In genomic region chr6:137775720-137776119, GRCh38 we compare ENCODE assay signal across 23 cellular contexts.
DNase-seq lines count a peak whose midpoint lies in the region; ATAC-seq and TF ChIP-seq lines count a peak whose summit lies in the region.
"Had no signal": no experiment of that assay in that cellular context is flagged by ENCODE, and none has a peak within 500 bp of the region (broad histone marks: within the 10 kb centered on the region; RNA-seq: fewer than 3 reads in every experiment).

No MANE protein-coding gene starts in this region.

- dilution Hi-C loops in mammary epithelial cell (cut with HindIII; ENCODE audit: low sequenced_read_pairs): no loop called here

- in situ Hi-C loops in mammary epithelial cell (cut with MboI; ENCODE audit: low sequenced_read_pairs in 2 of 2) (no loop called here), gastrocnemius medialis (cut with MboI; ENCODE audit: low sequenced_read_pairs in 4 of 4) (no loop called here)

- H3K27ac Mint-ChIP-seq in MCF 10A (ENCODE audit: low read depth, unreplicated experiment): no peak overlapping the region
- H3K27ac Mint-ChIP-seq in CD8-positive, alpha-beta T cell: no peak overlapping the region
- H3K27ac Mint-ChIP-seq: activated B cell treated with CpG ODN at 0.5 μM for 24 hours; activated CD4-positive, alpha-beta memory T cell treated with anti-CD3 and anti-CD28 coated beads for 36 hours; progenitor cell of endocrine pancreas; stimulated activated effector memory CD8-positive, alpha-beta T cell treated with anti-CD3 and anti-CD28 coated beads, Interleukin-12 subunit alpha, Interleukin-12 subunit beta, amount 100 ng/mL, for 72 hours had no signal

- H2AFZ ChIP-seq in mammary epithelial cell (ENCODE audit: low read depth, low read length): no peak overlapping the region

- no peaks in the 10 kb centered on the region for H3K36me3 ChIP-seq in mammary epithelial cell (ENCODE audit: insufficient read depth, low read length)
- H3K36me3 ChIP-seq in body of pancreas (replicated peaks in 1 of 2; ENCODE audit: insufficient read depth in 1 of 2, low read depth in 2 of 2): no peaks in the 10 kb centered on the region
- no peaks in the 10 kb centered on the region for H3K36me3 ChIP-seq in gastrocnemius medialis
- no peaks in the 10 kb centered on the region for H3K36me3 ChIP-seq in CD8-positive, alpha-beta T cell (ENCODE audit: insufficient read depth, low read length)
- H3K36me3 ChIP-seq: cardiac muscle cell, suprapubic skin had no signal

- TF ChIP-seq CTCF in MCF 10A (IDR thresholded peaks at IDR 0.05; ENCODE audit: unreplicated experiment): no peak
- no peak for TF ChIP-seq CTCF in mammary epithelial cell (conservative IDR thresholded peaks at IDR 0.05 in 1 of 2, IDR thresholded peaks at IDR 0.05 in 1 of 2; ENCODE audit: extremely low read depth in 1 of 2, insufficient read depth in 1 of 2, low read depth in 1 of 2, low read length in 2 of 2)
- no peak for TF ChIP-seq CTCF in body of pancreas (IDR thresholded peaks at IDR 0.05)
- TF ChIP-seq CTCF in gastrocnemius medialis (IDR thresholded peaks at IDR 0.05 in 4 of 5, conservative IDR thresholded peaks at IDR 0.05 in 1 of 5): no peak
- TF ChIP-seq CTCF in CD8-positive, alpha-beta T cell (IDR thresholded peaks at IDR 0.05): no peak

- H3K9me3 Mint-ChIP-seq in MCF 10A (ENCODE audit: unreplicated experiment): no peaks in the 10 kb centered on the region
- no peaks in the 10 kb centered on the region for H3K9me3 Mint-ChIP-seq in CD8-positive, alpha-beta T cell
- H3K9me3 Mint-ChIP-seq: activated B cell treated with CpG ODN at 0.5 μM for 24 hours; activated CD4-positive, alpha-beta memory T cell treated with anti-CD3 and anti-CD28 coated beads for 36 hours; stimulated activated effector memory CD8-positive, alpha-beta T cell treated with anti-CD3 and anti-CD28 coated beads, Interleukin-12 subunit alpha, Interleukin-12 subunit beta, amount 100 ng/mL, for 72 hours had no signal

- no peaks in the 10 kb centered on the region for H3K9me3 ChIP-seq in mammary epithelial cell (replicated peaks; ENCODE audit: insufficient read depth, low read length)
- no peaks in the 10 kb centered on the region for H3K9me3 ChIP-seq in body of pancreas
- H3K9me3 ChIP-seq in gastrocnemius medialis: no peaks in the 10 kb centered on the region
- no peaks in the 10 kb centered on the region for H3K9me3 ChIP-seq in CD8-positive, alpha-beta T cell (ENCODE audit: low read length)
- H3K9me3 ChIP-seq: mucosa of descending colon, suprapubic skin had no signal

- CTCF ChIA-PET in MCF 10A (lab: Yijun Ruan, JAX) (no interaction called here), mammary epithelial cell (lab: Charles Lee; ENCODE audit: low non-redundant PET) (no interaction called here)
- CTCF ChIA-PET in CD8-positive, alpha-beta T cell (lab: Charles Lee): no interaction called here

- no TSS peak for BruUV-seq in MCF 10A (replicated peaks; lab: Mats Ljungman, UMichigan)
- no TSS peak for BruUV-seq in mammary epithelial cell (replicated peaks; lab: Mats Ljungman, UMichigan)

- H3K36me3 Mint-ChIP-seq in MCF 10A (ENCODE audit: insufficient read depth, unreplicated experiment): no peaks in the 10 kb centered on the region
- H3K36me3 Mint-ChIP-seq in CD8-positive, alpha-beta T cell: no peaks in the 10 kb centered on the region
- H3K36me3 Mint-ChIP-seq: activated CD4-positive, alpha-beta memory T cell treated with anti-CD3 and anti-CD28 coated beads for 36 hours; stimulated activated effector memory CD8-positive, alpha-beta T cell treated with anti-CD3 and anti-CD28 coated beads, Interleukin-12 subunit alpha, Interleukin-12 subunit beta, amount 100 ng/mL, for 72 hours had no signal

- no peak for TF ChIP-seq POLR2A in body of pancreas (IDR thresholded peaks at IDR 0.05)
- no peak for TF ChIP-seq POLR2A in gastrocnemius medialis (IDR thresholded peaks at IDR 0.05)

- DNase-seq in MCF 10A (ENCODE audit: unreplicated experiment) (peak; percentile 49), mammary epithelial cell (no peak), body of pancreas (no peak), left ventricle myocardium superior (no peak), gastrocnemius medialis (no peak), NCI-H1694 (lab: John Stamatoyannopoulos, UW) (no peak)
- DNase-seq in CD8-positive, alpha-beta T cell: no peak
- DNase-seq: activated B cell treated with CpG ODN at 0.5 μM for 24 hours; activated CD4-positive, alpha-beta memory T cell treated with anti-CD3 and anti-CD28 coated beads for 36 hours; activated gamma-delta T cell treated with Interleukin-2 at 50 U/mL for 16 hours; activated T-cell treated with anti-CD3 and anti-CD28 coated beads for 4 hours; mucosa of descending colon; NCI-H1417 treated with DMSO at 0.1 percent for 48 hours; NCI-H2171; NCI-H524 treated with DMSO at 0.1 percent for 48 hours; stimulated activated CD4-positive, alpha-beta T cell treated with anti-CD3 and anti-CD28 coated beads, Interleukin-1b, Interleukin-23, amount 100 ng/mL, for 48 hours; T1000 had no signal

- H3K9ac ChIP-seq in mammary epithelial cell (ENCODE audit: insufficient read depth, low read length): no peak overlapping the region

- H3K4me2 ChIP-seq in mammary epithelial cell (ENCODE audit: insufficient read depth, low read depth, low read length): no peak overlapping the region

- H3K4me3 Mint-ChIP-seq in MCF 10A (ENCODE audit: unreplicated experiment): no peak overlapping the region
- H3K4me3 Mint-ChIP-seq in CD8-positive, alpha-beta T cell: no peak overlapping the region
- H3K4me3 Mint-ChIP-seq: activated B cell treated with CpG ODN at 0.5 μM for 24 hours; activated CD4-positive, alpha-beta memory T cell treated with anti-CD3 and anti-CD28 coated beads for 36 hours; stimulated activated effector memory CD8-positive, alpha-beta T cell treated with anti-CD3 and anti-CD28 coated beads, Interleukin-12 subunit alpha, Interleukin-12 subunit beta, amount 100 ng/mL, for 72 hours had no signal

- no peaks in the 10 kb centered on the region for H3K79me2 ChIP-seq in mammary epithelial cell (ENCODE audit: insufficient read depth, low read length)

- ATAC-seq in body of pancreas: peak; percentile 18
- peak; percentile 62 for ATAC-seq in left ventricle myocardium superior
- ATAC-seq in gastrocnemius medialis: peak; percentile 36 to 47
- ATAC-seq in CD8-positive, alpha-beta T cell: no peak
- no peak for ATAC-seq in HG02642 (IDR thresholded peaks at IDR 0.05; ENCODE audit: poor library complexity, unreplicated experiment)
- ATAC-seq: mucosa of descending colon; stimulated activated effector memory CD8-positive, alpha-beta T cell treated with anti-CD3 and anti-CD28 coated beads, Interleukin-12 subunit alpha, Interleukin-12 subunit beta, amount 100 ng/mL, for 72 hours had no signal

- H3K27ac ChIP-seq in mammary epithelial cell (ENCODE audit: insufficient read depth, low read depth, low read length): no peak overlapping the region
- no peak overlapping the region for H3K27ac ChIP-seq in body of pancreas
- H3K27ac ChIP-seq in gastrocnemius medialis: no peak overlapping the region
- no peak overlapping the region for H3K27ac ChIP-seq in CD8-positive, alpha-beta T cell (ENCODE audit: low read depth, low read length)
- H3K27ac ChIP-seq: cardiac muscle cell, RWPE1, suprapubic skin had no signal

- POLR2A ChIA-PET in MCF 10A (lab: Yijun Ruan, JAX): no interaction called here
- POLR2A ChIA-PET in CD8-positive, alpha-beta T cell (lab: Charles Lee): no interaction called here

- intact Hi-C loops in MCF 10A (cut with micrococcal nuclease) (no loop called here), mammary epithelial cell (cut with micrococcal nuclease) (no loop called here), body of pancreas (cut with DNase I) (no loop called here), left ventricle myocardium superior (cut with micrococcal nuclease) (no loop called here), gastrocnemius medialis (cut with DNase I; ENCODE audit: low total_unique reads) (no loop called here)
- intact Hi-C loops in CD8-positive, alpha-beta T cell (cut with DNase I, micrococcal nuclease): loop anchor here in 1 of 2 experiments (10.0 kb wide), 1 partner anchor 51 kb away; no protein-coding TSS in a partner anchor

- WGBS in mammary epithelial cell (ENCODE audit: low coverage, missing lambda C conversion rate): 95% methylated on average over 5 of the region's 5 CpGs
- 76 to 78% methylated on average over 5 of the region's 5 CpGs for WGBS in body of pancreas, 2 donors

- no peaks in the 10 kb centered on the region for H3K4me1 Mint-ChIP-seq in MCF 10A (ENCODE audit: insufficient read depth, unreplicated experiment)
- no peaks in the 10 kb centered on the region for H3K4me1 Mint-ChIP-seq in CD8-positive, alpha-beta T cell (ENCODE audit: low read depth)
- H3K4me1 Mint-ChIP-seq: stimulated activated effector memory CD8-positive, alpha-beta T cell treated with anti-CD3 and anti-CD28 coated beads, Interleukin-12 subunit alpha, Interleukin-12 subunit beta, amount 100 ng/mL, for 72 hours had no signal

- no peaks in the 10 kb centered on the region for H3K4me1 ChIP-seq in mammary epithelial cell (ENCODE audit: insufficient read depth, low read length)
- H3K4me1 ChIP-seq in body of pancreas: no peaks in the 10 kb centered on the region
- peaks cover 0 to 5% of the 10 kb centered on the region in 2 donors for H3K4me1 ChIP-seq in gastrocnemius medialis
- no peaks in the 10 kb centered on the region for H3K4me1 ChIP-seq in CD8-positive, alpha-beta T cell (ENCODE audit: insufficient read depth, low read length)

- H3K27me3 ChIP-seq in mammary epithelial cell (ENCODE audit: insufficient read depth, low read length): no peaks in the 10 kb centered on the region
- no peaks in the 10 kb centered on the region for H3K27me3 ChIP-seq in body of pancreas
- H3K27me3 ChIP-seq in gastrocnemius medialis: no peaks in the 10 kb centered on the region
- no peaks in the 10 kb centered on the region for H3K27me3 ChIP-seq in CD8-positive, alpha-beta T cell (ENCODE audit: insufficient read depth, low read length)
- H3K27me3 ChIP-seq: cardiac muscle cell, suprapubic skin had no signal

- H3K4me3 ChIP-seq in mammary epithelial cell (replicated peaks in 1 of 3; ENCODE audit: insufficient read depth in 1 of 3, low read depth in 2 of 3, low read length in 3 of 3) (no peak overlapping the region), body of pancreas (no peak overlapping the region), gastrocnemius medialis (no peak overlapping the region)
- H3K4me3 ChIP-seq in CD8-positive, alpha-beta T cell (ENCODE audit: low read depth, low read length): no peak overlapping the region
- H3K4me3 ChIP-seq: cardiac muscle cell, mucosa of descending colon, suprapubic skin had no signal

- no peaks in the 10 kb centered on the region for H4K20me1 ChIP-seq in mammary epithelial cell (ENCODE audit: insufficient read depth, low read length)

- H3K27me3 Mint-ChIP-seq in MCF 10A (ENCODE audit: insufficient read depth, unreplicated experiment): no peaks in the 10 kb centered on the region
- H3K27me3 Mint-ChIP-seq in CD8-positive, alpha-beta T cell (ENCODE audit: low read depth): no peaks in the 10 kb centered on the region
- H3K27me3 Mint-ChIP-seq: activated B cell treated with CpG ODN at 0.5 μM for 24 hours, progenitor cell of endocrine pancreas had no signal

Comparison
In these comparisons a context has a peak if more than half of its experiments do, and no peak if none do; other contexts are left out.
1. ATAC-seq: peak in body of pancreas (single experiment), left ventricle myocardium superior (single experiment) and gastrocnemius medialis (2 of 2); none in CD8-positive, alpha-beta T cell (single experiment) and HG02642 (single experiment).